ENCODE assay signal across 8 cellular contexts in the genomic region with DNA sequence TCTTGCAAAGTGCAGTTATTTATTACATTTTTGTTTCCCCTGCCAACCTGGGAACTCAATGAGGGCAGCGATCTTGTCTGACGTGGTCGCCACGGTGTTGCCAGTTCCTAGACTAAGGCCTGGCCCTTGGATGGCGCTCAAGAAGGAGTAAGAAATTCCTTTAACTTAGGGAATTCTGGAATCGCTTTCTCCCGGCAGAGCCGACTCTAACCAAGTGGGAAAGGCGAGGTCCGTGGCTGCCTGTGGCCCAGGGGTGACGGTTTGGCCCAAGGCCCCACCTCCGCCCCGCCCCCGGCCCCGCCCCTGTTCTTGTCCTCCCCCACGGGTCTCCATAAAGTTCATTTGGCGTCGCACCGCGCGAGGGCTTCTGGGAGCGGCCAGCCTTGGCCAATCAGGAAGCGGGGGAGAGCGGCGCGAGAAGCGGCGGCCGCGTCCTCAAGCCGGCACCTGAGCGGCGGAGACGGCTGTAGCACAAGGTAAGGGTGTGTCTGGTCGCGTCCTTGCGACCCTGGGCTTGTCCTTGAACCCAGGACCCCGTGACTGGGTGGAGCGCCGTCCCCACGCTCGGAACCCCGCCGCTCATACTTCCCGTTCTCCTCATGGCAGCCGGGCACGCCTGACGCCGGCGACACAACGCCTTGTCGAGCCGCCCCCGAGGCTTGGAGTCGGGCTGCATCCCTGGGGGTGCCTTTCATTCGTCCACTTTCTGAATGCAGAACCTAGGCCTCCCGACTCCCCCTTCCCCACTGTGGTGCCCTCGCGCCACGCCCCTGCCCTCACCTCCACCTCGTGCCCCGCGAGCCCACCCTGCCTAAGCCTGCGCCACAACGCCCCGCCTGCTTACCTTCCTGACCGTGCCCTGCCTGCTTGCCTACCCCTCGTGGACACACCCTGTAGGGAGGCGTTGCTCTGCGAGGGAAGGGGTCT. TPM values are rescaled to one million over a fixed set of nuclear protein-coding genes. Genes with fewer than 3 reads are reported as not detected.
A peak's percentile ranks its signal among the peaks of the same experiment; 100 is the strongest.
DNase-seq lines count a peak whose midpoint lies in the region; ATAC-seq, FAIRE-seq and TF ChIP-seq lines count a peak whose summit lies in the region.

A gene (plus strand): TSS at position 394 of the 927 bp plus-strand sequence. CDS start 18,119 bp downstream, outside the sequence.

- peak; percentile 92 for TF ChIP-seq POLR2A in GM12892 (IDR thresholded peaks at IDR 0.05; ENCODE audit: low read depth, low read length)
- peak; percentile 32 to 74 for TF ChIP-seq POLR2A in adrenal gland (IDR thresholded peaks at IDR 0.05)

- WGBS in adrenal gland, 4 donors: 0% methylated on average over 9 to 70 of the region's 70 CpGs

- ATAC-seq in HG02852 (IDR thresholded peaks at IDR 0.05; ENCODE audit: unreplicated experiment): peak; percentile 81
- peak; percentile 98 to 99 for ATAC-seq in left cardiac atrium
- ATAC-seq in upper lobe of right lung: peak; percentile 99

- H3K4me3 ChIP-seq in adrenal gland: peak within 1 kb of the TSS; percentile 56 to 75 (median 60)
- H3K4me3 ChIP-seq in upper lobe of right lung: peak within 1 kb of the TSS; percentile 92

- peak within 1 kb of the TSS; percentile 84 for H3K27ac Mint-ChIP-seq in progenitor cell of endocrine pancreas

- no peak within 1 kb of the TSS for H3K4me3 Mint-ChIP-seq in progenitor cell of endocrine pancreas (ENCODE audit: low read depth)

- no peaks in the 10 kb centered on the region for H3K27me3 Mint-ChIP-seq in progenitor cell of endocrine pancreas

- H3K27me3 ChIP-seq in adrenal gland (no peaks in the 10 kb centered on the region), upper lobe of right lung (no peaks in the 10 kb centered on the region)

- H3K9me3 ChIP-seq in adrenal gland (replicated peaks in 1 of 3): no peaks in the 10 kb centered on the region
- no peaks in the 10 kb centered on the region for H3K9me3 ChIP-seq in upper lobe of right lung

- H3K9me3 Mint-ChIP-seq in progenitor cell of endocrine pancreas (ENCODE audit: low read depth): no peaks in the 10 kb centered on the region

- H3K4me1 ChIP-seq in adrenal gland (replicated peaks in 1 of 2) (peaks cover 7 to 22% of the 10 kb centered on the region in 2 donors), upper lobe of right lung (peaks cover 16% of the 10 kb centered on the region)

- intact Hi-C loops in adrenal gland (cut with DNase I) (no loop called here), left cardiac atrium (cut with DNase I) (no loop called here), upper lobe of right lung (cut with DNase I) (no loop called here)

- DNase-seq in GM12892 (ENCODE audit: insufficient read length): peak; percentile 84
- DNase-seq in NCI-H146 treated with DMSO at 0.1 percent for 48 hours (lab: John Stamatoyannopoulos, UW; ENCODE audit: unreplicated experiment): peak; percentile 76
- peak; percentile 80 to 93 (median 85) for DNase-seq in T-helper 1 cell
- peak; percentile 91 to 96 (median 93) for DNase-seq in adrenal gland
- peak; percentile 94 for DNase-seq in left cardiac atrium
- peak; percentile 80 for DNase-seq in progenitor cell of endocrine pancreas (ENCODE audit: low spot score, unreplicated experiment)
- DNase-seq in upper lobe of right lung: peak; percentile 96

- no peak for TF ChIP-seq CTCF in adrenal gland (IDR thresholded peaks at IDR 0.05)
- no peak for TF ChIP-seq CTCF in progenitor cell of endocrine pancreas (IDR thresholded peaks at IDR 0.05; ENCODE audit: unreplicated experiment)
- no peak for TF ChIP-seq CTCF in upper lobe of right lung (IDR thresholded peaks at IDR 0.05)

- peak within 1 kb of the TSS; percentile 6 to 88 (median 76) for H3K27ac ChIP-seq in adrenal gland
- peak within 1 kb of the TSS; percentile 84 for H3K27ac ChIP-seq in upper lobe of right lung

- no peaks in the 10 kb centered on the region for H3K36me3 Mint-ChIP-seq in progenitor cell of endocrine pancreas (ENCODE audit: insufficient read depth)

- H3K36me3 ChIP-seq in adrenal gland (replicated peaks in 1 of 2) (no peaks in the 10 kb centered on the region), upper lobe of right lung (no peaks in the 10 kb centered on the region)

- peaks cover 14% of the 10 kb centered on the region for H3K4me1 Mint-ChIP-seq in progenitor cell of endocrine pancreas (ENCODE audit: low read depth)

- FAIRE-seq in GM12892 (lab: Jason Lieb, UNC): peak; percentile 89

RNA-seq across cellular contexts. Expression of the gene that starts here (rescaled TPM):
- polyA plus RNA-seq in GM12892 (2012; ENCODE audit: missing spikeins): 69.0 TPM
- 10 to 100 TPM; 29.3 to 71.1 (median 39.7) TPM for total RNA-seq in adrenal gland
- 10 to 100 TPM; 35.8 to 65.1 (median 52.7) TPM for polyA plus RNA-seq in adrenal gland
- 10 to 100 TPM; 29.9 to 38.6 TPM for total RNA-seq in left cardiac atrium
- total RNA-seq in progenitor cell of endocrine pancreas: 74.4 and 76.9 TPM in 2 replicates
- total RNA-seq in upper lobe of right lung: 57.2 TPM

Comparison
In these comparisons a context has a peak if more than half of its experiments do, and no peak if none do; other contexts are left out.
1. Peak in every context shown above with its lines: DNase-seq, ATAC-seq, H3K4me3 ChIP-seq and H3K27ac ChIP-seq.